Comparison of ENCODE assay signal across 15 cellular contexts in the genomic region with DNA sequence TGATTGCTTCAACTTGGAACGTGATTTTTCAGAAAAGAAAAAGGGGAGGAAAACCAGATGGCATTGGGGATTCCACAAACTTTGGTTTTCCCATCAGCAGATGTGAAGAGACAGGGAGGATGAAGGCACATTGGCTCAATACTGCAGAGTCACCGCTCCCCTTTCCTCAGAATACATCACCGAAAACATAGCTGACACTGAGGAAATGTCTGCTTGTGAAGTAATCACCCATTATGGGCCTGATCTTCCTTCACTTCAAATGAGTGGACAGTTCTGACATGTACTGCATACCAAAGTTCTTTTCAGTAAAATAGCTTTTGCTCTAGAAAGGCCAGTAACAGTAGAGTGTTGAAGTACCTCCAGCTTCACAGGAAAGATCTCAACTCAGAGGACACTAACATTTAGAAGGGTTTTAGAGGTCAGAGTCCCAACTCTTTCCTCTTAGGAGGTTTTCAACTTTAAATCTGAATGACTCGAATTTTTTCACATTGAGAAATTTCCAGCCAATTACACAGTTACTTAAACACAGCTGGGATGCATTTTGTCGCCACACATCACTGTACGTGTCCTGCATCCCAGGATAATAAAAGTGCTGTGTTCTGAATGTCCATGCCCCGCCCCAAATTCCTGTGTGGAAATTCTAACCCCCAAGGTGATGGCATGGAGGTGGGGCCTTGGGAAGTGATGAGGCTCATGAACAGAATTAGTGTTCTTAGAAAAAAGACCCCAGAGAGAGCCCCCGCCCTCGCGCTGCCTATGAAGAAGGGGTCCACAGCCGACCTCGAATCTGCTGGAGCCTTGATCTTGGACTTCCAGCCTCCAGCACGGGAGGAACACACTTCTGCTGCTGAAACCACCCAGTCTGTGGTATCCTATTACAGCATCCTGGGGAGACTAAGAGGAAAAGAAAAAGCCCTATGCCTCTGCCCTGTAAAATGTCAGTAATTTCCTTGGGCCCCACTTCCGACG.
DNase-seq lines count a peak whose midpoint lies in the region; ATAC-seq and TF ChIP-seq lines count a peak whose summit lies in the region.
"Had no signal": no experiment of that assay in that cellular context is flagged by ENCODE, and none has a peak within 500 bp of the region (broad histone marks: within the 10 kb centered on the region; RNA-seq: fewer than 3 reads in every experiment).

No MANE protein-coding gene starts in this region.

- peak overlapping the region in 1 of 2 donors; percentile 6 for H3K9ac ChIP-seq in stomach smooth muscle (ENCODE audit: low read length in 2 of 2)

- H3K27me3 ChIP-seq in hepatocyte, result no peaks in the 10 kb centered on the region
- H3K27me3 ChIP-seq in stomach smooth muscle (ENCODE audit: control insufficient read depth in 1 of 2, insufficient read depth in 2 of 2, low read length in 2 of 2), result no peaks in the 10 kb centered on the region
- H3K27me3 ChIP-seq: foreskin keratinocyte, pancreas had no signal

- no peak for TF ChIP-seq CTCF in hepatocyte (IDR thresholded peaks at IDR 0.05; ENCODE audit: poor library complexity)

- H3K36me3 Mint-ChIP-seq in activated CD8-positive, alpha-beta memory T cell treated with anti-CD3 and anti-CD28 coated beads, Interleukin-2, amount 10 ng/mL, durations not matched to agents 7 days and 5 days, result no peaks in the 10 kb centered on the region

- H3K4me2 ChIP-seq in hepatocyte, result no peak overlapping the region
- H3K4me2 ChIP-seq: A549 had no signal

- H3K27me3 Mint-ChIP-seq in activated CD8-positive, alpha-beta memory T cell treated with anti-CD3 and anti-CD28 coated beads, Interleukin-2, amount 10 ng/mL, durations not matched to agents 7 days and 5 days, result peaks cover 11% of the 10 kb centered on the region

- H3K27ac ChIP-seq in hepatocyte (peak overlapping the region; percentile 23), stomach smooth muscle (ENCODE audit: low read length) (peak overlapping the region; percentile 31)
- H3K27ac ChIP-seq: A549, foreskin keratinocyte, pancreas had no signal

- H4K20me1 ChIP-seq in hepatocyte (ENCODE audit: insufficient read depth, poor library complexity, severe bottlenecking), result no peaks in the 10 kb centered on the region

- no peak overlapping the region for H3K27ac Mint-ChIP-seq in activated CD8-positive, alpha-beta memory T cell treated with anti-CD3 and anti-CD28 coated beads, Interleukin-2, amount 10 ng/mL, durations not matched to agents 7 days and 5 days

- no peaks in the 10 kb centered on the region for H3K36me3 ChIP-seq in hepatocyte (replicated peaks; ENCODE audit: insufficient read depth, low read depth)
- peaks cover 3 to 6% of the 10 kb centered on the region in 2 donors for H3K36me3 ChIP-seq in stomach smooth muscle (ENCODE audit: control insufficient read depth in 2 of 2, insufficient read depth in 2 of 2, low read length in 2 of 2)
- H3K36me3 ChIP-seq: pancreas had no signal

- no peak overlapping the region for H3K4me3 Mint-ChIP-seq in activated CD8-positive, alpha-beta memory T cell treated with anti-CD3 and anti-CD28 coated beads, Interleukin-2, amount 10 ng/mL, durations not matched to agents 7 days and 5 days

- CTCF ChIA-PET in activated CD8-positive, alpha-beta memory T cell treated with anti-CD3 and anti-CD28 coated beads, Interleukin-2, amount 10 ng/mL, durations not matched to agents 7 days and 5 days (lab: Charles Lee), result no interaction called here

- peaks cover 3% of the 10 kb centered on the region for H3K79me2 ChIP-seq in hepatocyte

- no peaks in the 10 kb centered on the region for H3K9me3 Mint-ChIP-seq in activated CD8-positive, alpha-beta memory T cell treated with anti-CD3 and anti-CD28 coated beads, Interleukin-2, amount 10 ng/mL, durations not matched to agents 7 days and 5 days (ENCODE audit: low read depth)

- H3K4me1 ChIP-seq in hepatocyte (ENCODE audit: insufficient read depth), result peaks cover 5% of the 10 kb centered on the region
- H3K4me1 ChIP-seq in stomach smooth muscle (ENCODE audit: control insufficient read depth, insufficient read depth, low read length), result peaks cover 42% of the 10 kb centered on the region
- H3K4me1 ChIP-seq: foreskin keratinocyte, pancreas had no signal

- no peak overlapping the region for H2AFZ ChIP-seq in hepatocyte

- H3K4me3 ChIP-seq in hepatocyte (no peak overlapping the region), stomach smooth muscle (ENCODE audit: low read length in 2 of 2) (no peak overlapping the region)
- H3K4me3 ChIP-seq: A549, pancreas had no signal

- H3K9me2 ChIP-seq in hepatocyte (replicated peaks; ENCODE audit: insufficient read depth), result no peaks in the 10 kb centered on the region

- 75% methylated on average over 15 of the region's 15 CpGs for WGBS in hepatocyte (ENCODE audit: low lambda C conversion rate, missing lambda C conversion rate)

- DNase-seq in activated CD8-positive, alpha-beta memory T cell treated with anti-CD3 and anti-CD28 coated beads, Interleukin-2, amount 10 ng/mL, durations not matched to agents 7 days and 5 days, result peak; percentile 14
- DNase-seq in activated CD8-positive, alpha-beta memory T cell treated with anti-CD3 and anti-CD28 coated beads, Interleukin-2, amount 50 U/mL, for 48 hours, result no peak
- peak; percentile 44 for DNase-seq in astrocyte of the hippocampus (ENCODE audit: low read depth, low spot score)
- no peak for DNase-seq in hepatocyte (ENCODE audit: low spot score)
- no peak for DNase-seq in NCI-H226
- no peak for DNase-seq in GM03348 (ENCODE audit: low spot score)
- DNase-seq in NK-92 treated with Interleukin-12 subunit alpha and Interleukin-12 subunit beta, amount 100 ng/mL, for 24 hours (lab: John Stamatoyannopoulos, UW), result no peak
- DNase-seq: activated CD4-positive, alpha-beta T cell treated with anti-CD3 and anti-CD28 coated beads, Interleukin-2, amount 50 U/mL, for 48 hours; foreskin keratinocyte; NCI-H1105 treated with DMSO at 0.1 percent for 48 hours; NCI-H2171; pancreas had no signal

- no peak for ATAC-seq in activated CD8-positive, alpha-beta memory T cell treated with anti-CD3 and anti-CD28 coated beads, Interleukin-2, amount 10 ng/mL, durations not matched to agents 7 days and 5 days
- ATAC-seq: A549, HCT116, pancreas had no signal

- H3K9me3 ChIP-seq in hepatocyte (ENCODE audit: low read depth) (no peaks in the 10 kb centered on the region), stomach smooth muscle (ENCODE audit: control insufficient read depth in 2 of 2, low read length in 2 of 2) (no peaks in the 10 kb centered on the region)
- H3K9me3 ChIP-seq: A549, pancreas had no signal

- H3K4me1 Mint-ChIP-seq in activated CD8-positive, alpha-beta memory T cell treated with anti-CD3 and anti-CD28 coated beads, Interleukin-2, amount 10 ng/mL, durations not matched to agents 7 days and 5 days, result no peaks in the 10 kb centered on the region

Comparison
In these comparisons a context has a peak if more than half of its experiments do, and no peak if none do; other contexts are left out.
1. DNase-seq: peak in activated CD8-positive, alpha-beta memory T cell treated with anti-CD3 and anti-CD28 coated beads, Interleukin-2, amount 10 ng/mL, durations not matched to agents 7 days and 5 days (single experiment) and astrocyte of the hippocampus (single experiment); none in activated CD8-positive, alpha-beta memory T cell treated with anti-CD3 and anti-CD28 coated beads, Interleukin-2, amount 50 U/mL, for 48 hours (single experiment), hepatocyte (single experiment), NCI-H226 (single experiment), GM03348 (single experiment) and NK-92 treated with Interleukin-12 subunit alpha and Interleukin-12 subunit beta, amount 100 ng/mL, for 24 hours (single experiment).